In the genomic region with DNA sequence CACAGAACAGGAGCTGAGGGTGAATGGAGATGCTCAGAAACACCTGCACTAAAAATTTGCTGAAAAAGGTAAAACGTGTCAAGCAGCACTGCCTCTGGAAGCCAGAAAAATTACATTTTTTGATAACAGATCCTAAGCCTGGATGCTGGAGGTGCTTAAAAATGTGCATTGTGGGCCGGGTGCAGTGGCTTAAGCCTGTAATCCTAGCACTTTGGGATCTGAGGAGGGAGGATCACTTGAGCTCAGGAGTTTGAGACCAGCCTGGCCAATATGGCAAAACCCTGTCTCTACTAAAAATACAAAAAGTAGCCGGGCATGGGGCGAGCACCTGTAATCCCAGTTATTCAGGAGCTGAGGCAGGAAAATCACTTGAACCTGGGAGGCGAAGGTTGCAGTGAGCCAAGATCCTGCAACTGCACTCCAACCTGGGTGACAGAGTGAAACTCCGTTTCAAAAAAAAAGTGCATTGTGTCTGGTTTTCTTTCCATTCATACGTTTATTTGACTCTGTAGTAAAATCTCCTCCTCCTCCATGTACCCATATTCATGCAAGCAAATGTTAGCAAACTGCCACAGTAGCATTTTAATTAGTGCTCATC, we compare ENCODE assay signal across 1 cellular context.
TF ChIP-seq lines count a peak whose summit lies in the region.

No MANE protein-coding gene starts in this region.

TF ChIP-seq in HepG2, 621 proteins besides CTCF, POLR2A, EP300 and RAD21 (continued from another document):
- TF ChIP-seq THRA (CRISPR knock-in tag; IDR thresholded peaks at IDR 0.05; ENCODE audit: borderline replicate concordance): no peak
- TF ChIP-seq REST (IDR thresholded peaks at IDR 0.05; ENCODE audit: borderline replicate concordance in 1 of 2, low read depth in 1 of 2, low read length in 2 of 2): no peak
- TF ChIP-seq ATF1 (CRISPR knock-in tag; IDR thresholded peaks at IDR 0.05): no peak
- TF ChIP-seq HNRNPUL1 (IDR thresholded peaks at IDR 0.05; ENCODE audit: low read depth, low read length): no peak
- TF ChIP-seq ZSCAN31 (CRISPR knock-in tag; IDR thresholded peaks at IDR 0.05; ENCODE audit: low read depth): 0 out of 2 replicates have a peak, but pooled peaks have one; percentile 26
- no peak for TF ChIP-seq MTF1 (CRISPR knock-in tag; IDR thresholded peaks at IDR 0.05)
- 0 out of 2 replicates have a peak, but pooled peaks have one; percentile 46 for TF ChIP-seq NCOA1 (CRISPR knock-in tag; IDR thresholded peaks at IDR 0.05)
- no peak for TF ChIP-seq JUN (CRISPR knock-in tag; IDR thresholded peaks at IDR 0.05)
- no peak for TF ChIP-seq MXI1 (IDR thresholded peaks at IDR 0.05; ENCODE audit: borderline replicate concordance, low read depth, low read length)
- no peak for TF ChIP-seq SATB2 (CRISPR knock-in tag; IDR thresholded peaks at IDR 0.05)
- 0 out of 2 replicates have a peak, but pooled peaks have one; percentile 7 for TF ChIP-seq ZNF446 (CRISPR knock-in tag; IDR thresholded peaks at IDR 0.05)
- TF ChIP-seq ZNF543 (CRISPR knock-in tag; IDR thresholded peaks at IDR 0.05): no peak
- TF ChIP-seq FOXO4 (CRISPR knock-in tag; conservative IDR thresholded peaks at IDR 0.05): 0 out of 2 replicates have a peak, but pooled peaks have one; percentile 58
- TF ChIP-seq PCBP2 (optimal IDR thresholded peaks at IDR 0.05; ENCODE audit: low read depth, low read length, poor library complexity, severe bottlenecking): no peak
- peak; percentile 70 for TF ChIP-seq ZNF292 (CRISPR knock-in tag; IDR thresholded peaks at IDR 0.05; ENCODE audit: borderline replicate concordance, low read depth)
- no peak for TF ChIP-seq ONECUT2 (CRISPR knock-in tag; IDR thresholded peaks at IDR 0.05)
- TF ChIP-seq ZNF264 (CRISPR knock-in tag; IDR thresholded peaks at IDR 0.05): no peak
